1 cellular context compared by ENCODE assay signal in genomic region chr6:10426781-10427279, GRCh38.
TF ChIP-seq lines count a peak whose summit lies in the region.

No MANE protein-coding gene starts in this region.

TF ChIP-seq in H1, 55 proteins besides CTCF, POLR2A, EP300 and RAD21:
- TF ChIP-seq YY1 (IDR thresholded peaks at IDR 0.05; ENCODE audit: low read depth, low read length): no peak
- TF ChIP-seq CBX8 (IDR thresholded peaks at IDR 0.05; ENCODE audit: borderline replicate concordance, low read depth, low read length): peak; percentile 66; the same call in 1 of the 2 replicates
